In the genomic region with DNA sequence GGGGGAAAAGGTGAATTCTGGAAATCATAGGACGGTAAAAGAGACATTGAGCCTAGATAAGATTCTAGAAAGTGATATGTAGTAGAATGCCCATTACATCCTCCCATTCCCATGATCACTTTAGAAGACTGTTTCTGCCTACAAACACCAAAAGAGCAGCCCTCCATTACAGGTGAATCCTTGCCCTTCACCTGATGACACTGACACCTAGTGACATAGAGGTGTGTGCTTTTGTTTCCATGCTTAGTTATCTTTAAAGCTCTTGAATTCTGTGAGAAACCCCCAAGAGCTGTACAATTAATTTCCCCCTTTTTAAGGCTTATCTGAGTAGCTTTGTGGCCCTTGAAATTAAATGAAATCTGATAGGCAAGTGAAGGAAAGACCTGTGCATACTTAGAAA, we compare ENCODE assay signal across 13 cellular contexts. TPM values are rescaled to one million over a fixed set of nuclear protein-coding genes. Genes with fewer than 3 reads are reported as not detected.
DNase-seq lines count a peak whose midpoint lies in the region; ATAC-seq and TF ChIP-seq lines count a peak whose summit lies in the region.
"Had no signal": no experiment of that assay in that cellular context is flagged by ENCODE, and none has a peak within 500 bp of the region (broad histone marks: within the 10 kb centered on the region; RNA-seq: fewer than 3 reads in every experiment).

No MANE protein-coding gene starts in this region.

- H3K4me3 ChIP-seq in RWPE2 (ENCODE audit: severe bottlenecking) (no peak overlapping the region), dorsolateral prefrontal cortex (no peak overlapping the region), esophagus squamous epithelium (no peak overlapping the region)
- H3K4me3 ChIP-seq: BLaER1, HAP-1 had no signal

- 82 to 86% methylated on average over 1 of the region's 1 CpG for WGBS in esophagus squamous epithelium, 2 donors

- H3K9me3 ChIP-seq in RWPE2 (ENCODE audit: severe bottlenecking) (no peaks in the 10 kb centered on the region), esophagus squamous epithelium (no peaks in the 10 kb centered on the region)
- H3K9me3 ChIP-seq: BLaER1, Caco-2, HAP-1 had no signal

- H3K36me3 ChIP-seq in RWPE2 (ENCODE audit: low read depth), result no peaks in the 10 kb centered on the region
- no peaks in the 10 kb centered on the region for H3K36me3 ChIP-seq in esophagus squamous epithelium
- H3K36me3 ChIP-seq: BLaER1, HAP-1 had no signal

- H3K27ac ChIP-seq in RWPE2 (ENCODE audit: poor library complexity, severe bottlenecking), result no peak overlapping the region
- H3K27ac ChIP-seq in dorsolateral prefrontal cortex, result no peak overlapping the region
- no peak overlapping the region for H3K27ac ChIP-seq in esophagus squamous epithelium
- H3K27ac ChIP-seq: BLaER1 had no signal

- H3K4me1 ChIP-seq in RWPE2 (ENCODE audit: insufficient read depth, poor library complexity, severe bottlenecking) (no peaks in the 10 kb centered on the region), esophagus squamous epithelium (no peaks in the 10 kb centered on the region)
- H3K4me1 ChIP-seq: BLaER1, Caco-2 had no signal

- no peak for ATAC-seq in RWPE2 (ENCODE audit: low read depth)

- DNase-seq in DMS53 (lab: John Stamatoyannopoulos, UW), result peak; percentile 5
- DNase-seq in DMS53 treated with DMSO at 0.1 percent for 48 hours (lab: John Stamatoyannopoulos, UW; ENCODE audit: unreplicated experiment), result no peak
- peak; percentile 4 for DNase-seq in NCI-H146 (lab: John Stamatoyannopoulos, UW)
- DNase-seq in RWPE2 (ENCODE audit: low spot score), result no peak
- no peak for DNase-seq in dorsolateral prefrontal cortex
- DNase-seq in esophagus squamous epithelium (lab: John Stamatoyannopoulos, UW), result no peak
- DNase-seq in dedifferentiated amniotic fluid mesenchymal stem cell (ENCODE audit: extremely low spot score), result no peak
- DNase-seq: 8988T; Caco-2; CD8-positive, alpha-beta memory T cell; GOT3 had no signal

- intact Hi-C loops in dorsolateral prefrontal cortex (cut with DNase I), result no loop called here
- intact Hi-C loops in esophagus squamous epithelium (cut with DNase I), result no loop called here

- TF ChIP-seq POLR2A in esophagus squamous epithelium (IDR thresholded peaks at IDR 0.05), result no peak

- H3K27me3 ChIP-seq in RWPE2 (ENCODE audit: insufficient read depth, poor library complexity, severe bottlenecking) (no peaks in the 10 kb centered on the region), dorsolateral prefrontal cortex (no peaks in the 10 kb centered on the region), esophagus squamous epithelium (no peaks in the 10 kb centered on the region)
- H3K27me3 ChIP-seq: BLaER1 had no signal

- TF ChIP-seq CTCF in RWPE2 (IDR thresholded peaks at IDR 0.05; ENCODE audit: poor library complexity, severe bottlenecking) (peak; percentile 14), dorsolateral prefrontal cortex (IDR thresholded peaks at IDR 0.05 in 54 of 56, conservative IDR thresholded peaks at IDR 0.05 in 2 of 56; ENCODE audit: low read depth in 1 of 56, partially characterized antibody in 56 of 56) (no peak), esophagus squamous epithelium (IDR thresholded peaks at IDR 0.05) (no peak)

RNA-seq across cellular contexts. Expression of a gene that starts 8.3 kb away (rescaled TPM):
- total RNA-seq in dorsolateral prefrontal cortex (100 to 1,000 TPM in 13 of 120 experiments, 10 to 100 TPM in 107; 42.2 to 147 (median 75.3) TPM), esophagus squamous epithelium (10 to 100 TPM; 12.5 to 49.5 (median 35.8) TPM)

Comparison
In these comparisons a context has a peak if more than half of its experiments do, and no peak if none do; other contexts are left out.
1. DNase-seq: peak in DMS53 (single experiment) and NCI-H146 (single experiment); none in DMS53 treated with DMSO at 0.1 percent for 48 hours (single experiment), RWPE2 (single experiment), dorsolateral prefrontal cortex (0 of 10), esophagus squamous epithelium (single experiment) and dedifferentiated amniotic fluid mesenchymal stem cell (single experiment).